In genomic region chr7:147412109-147412508, GRCh38 we compare ENCODE assay signal across 16 cellular contexts.
DNase-seq lines count a peak whose midpoint lies in the region; ATAC-seq and TF ChIP-seq lines count a peak whose summit lies in the region.
"Had no signal": no experiment of that assay in that cellular context is flagged by ENCODE, and none has a peak within 500 bp of the region (broad histone marks: within the 10 kb centered on the region; RNA-seq: fewer than 3 reads in every experiment).

No MANE protein-coding gene starts in this region.

- ATAC-seq in SK-N-SH treated with all-trans-retinoic acid at 6 μM for 48 hours = peak; percentile 38
- ATAC-seq in left lobe of liver = no peak
- ATAC-seq: CD8-positive, alpha-beta T cell had no signal

- H3K36me3 ChIP-seq in GM23248 (ENCODE audit: low read depth) = no peaks in the 10 kb centered on the region
- no peaks in the 10 kb centered on the region for H3K36me3 ChIP-seq in skeletal muscle satellite cell (ENCODE audit: insufficient read depth, low read length)
- no peaks in the 10 kb centered on the region for H3K36me3 ChIP-seq in thyroid gland
- H3K36me3 ChIP-seq: MG63 had no signal

- H3K27me3 ChIP-seq in GM23248 (replicated peaks; ENCODE audit: insufficient read depth) (no peaks in the 10 kb centered on the region), skeletal muscle satellite cell (ENCODE audit: control insufficient read depth, insufficient read depth, low read length) (no peaks in the 10 kb centered on the region), thyroid gland (no peaks in the 10 kb centered on the region)
- H3K27me3 ChIP-seq: MG63 had no signal

- in situ Hi-C loops in GM23248 (cut with MboI) = no loop called here

- peaks cover 15% of the 10 kb centered on the region; the same call in 1 of the 2 replicates for H3F3A ChIP-seq in GM23248 (ENCODE audit: insufficient read depth)

- intact Hi-C loops in thyroid gland (cut with DNase I) = no loop called here

- peaks cover 25% of the 10 kb centered on the region; the same call in 1 of the 2 replicates for H3K4me1 ChIP-seq in GM23248 (ENCODE audit: insufficient read depth)
- peaks cover 40% of the 10 kb centered on the region for H3K4me1 ChIP-seq in skeletal muscle satellite cell (ENCODE audit: control insufficient read depth, insufficient read depth, low read length)
- no peaks in the 10 kb centered on the region for H3K4me1 ChIP-seq in thyroid gland

- no peak for TF ChIP-seq POLR2A in thyroid gland (IDR thresholded peaks at IDR 0.05)

- H3K9me2 ChIP-seq in GM23248 (ENCODE audit: insufficient read depth) = no peaks in the 10 kb centered on the region

- H3K9me3 ChIP-seq in GM23248 (ENCODE audit: low read depth) (no peaks in the 10 kb centered on the region), skeletal muscle satellite cell (replicated peaks; ENCODE audit: low read length) (no peaks in the 10 kb centered on the region), thyroid gland (no peaks in the 10 kb centered on the region)
- H3K9me3 ChIP-seq: MG63 had no signal

- no peaks in the 10 kb centered on the region for H3K79me2 ChIP-seq in GM23248 (ENCODE audit: insufficient read depth)

- DNase-seq in GM23248 (no peak), iris pigment epithelial cell (ENCODE audit: low read depth) (peak; percentile 20), amniotic stem cell (lab: John Stamatoyannopoulos, UW) (no peak), thyroid gland (no peak), AG08396 (ENCODE audit: low spot score) (no peak), left lobe of liver (ENCODE audit: low spot score) (no peak)
- DNase-seq: CD8-positive, alpha-beta T cell; MG63; NCI-H1092 treated with DMSO at 0.1 percent for 48 hours; NCI-H1694; NCI-H2107; NCI-H226; NCI-H526 treated with DMSO at 0.1 percent for 48 hours had no signal

- peak overlapping the region; percentile 14 for H3K4me2 ChIP-seq in GM23248 (ENCODE audit: unreplicated experiment)
- H3K4me2 ChIP-seq in skeletal muscle satellite cell (ENCODE audit: low read length) = peak overlapping the region; percentile 14
- H3K4me2 ChIP-seq: KMS-11 had no signal

- TF ChIP-seq CTCF in thyroid gland (IDR thresholded peaks at IDR 0.05) = no peak

- no peak overlapping the region for H3K9ac ChIP-seq in GM23248
- H3K9ac ChIP-seq in skeletal muscle satellite cell (ENCODE audit: low read depth, low read length) = peak overlapping the region; percentile 75
- H3K9ac ChIP-seq: KMS-11 had no signal

- H4K20me1 ChIP-seq in GM23248 (ENCODE audit: insufficient read depth) = no peaks in the 10 kb centered on the region

- no peak overlapping the region for H3K4me3 ChIP-seq in GM23248
- no peak overlapping the region for H3K4me3 ChIP-seq in skeletal muscle satellite cell (ENCODE audit: low read length)
- no peak overlapping the region for H3K4me3 ChIP-seq in thyroid gland (replicated peaks in 1 of 3)
- H3K4me3 ChIP-seq: MG63 had no signal

- peak overlapping the region; percentile 41 for H3K27ac ChIP-seq in GM23248
- H3K27ac ChIP-seq in thyroid gland = no peak overlapping the region
- H3K27ac ChIP-seq: KMS-11 had no signal

- 12 to 18% methylated on average over 2 of the region's 2 CpGs for WGBS in GM23248 (ENCODE audit: low coverage in 1 of 2, low lambda C conversion rate in 2 of 2, missing lambda C conversion rate in 2 of 2), 2 experiments
- WGBS in thyroid gland, 2 donors = 68 to 73% methylated on average over 2 of the region's 2 CpGs

- H2AFZ ChIP-seq in GM23248 = no peak overlapping the region

TF ChIP-seq in SK-N-SH treated with all-trans-retinoic acid at 6 μM for 48 hours, 23 proteins besides CTCF, POLR2A, EP300 and RAD21:
- TF ChIP-seq ZFP3 (CRISPR knock-in tag; IDR thresholded peaks at IDR 0.05) (no peak), POU6F1 (CRISPR knock-in tag; IDR thresholded peaks at IDR 0.05; ENCODE audit: borderline replicate concordance, low read depth) (no peak), CSDC2 (CRISPR knock-in tag; IDR thresholded peaks at IDR 0.05) (no peak), TCF4 (CRISPR knock-in tag; IDR thresholded peaks at IDR 0.05; ENCODE audit: borderline replicate concordance) (no peak), TOX (CRISPR knock-in tag; IDR thresholded peaks at IDR 0.05; ENCODE audit: borderline replicate concordance) (no peak), ARNTL (CRISPR knock-in tag; IDR thresholded peaks at IDR 0.05; ENCODE audit: borderline replicate concordance, low read depth) (no peak), BACH2 (CRISPR knock-in tag; IDR thresholded peaks at IDR 0.05; ENCODE audit: borderline replicate concordance) (no peak), SNAI2 (CRISPR knock-in tag; IDR thresholded peaks at IDR 0.05) (no peak), GLIS3 (CRISPR knock-in tag; IDR thresholded peaks at IDR 0.05) (no peak), CSRNP3 (CRISPR knock-in tag; IDR thresholded peaks at IDR 0.05) (no peak), ZC3H10 (CRISPR knock-in tag; IDR thresholded peaks at IDR 0.05) (no peak), PPARA (CRISPR knock-in tag; IDR thresholded peaks at IDR 0.05; ENCODE audit: borderline replicate concordance) (no peak), ESRRG (CRISPR knock-in tag; IDR thresholded peaks at IDR 0.05) (no peak), ISL1 (CRISPR knock-in tag; IDR thresholded peaks at IDR 0.05) (no peak), PATZ1 (CRISPR knock-in tag; IDR thresholded peaks at IDR 0.05; ENCODE audit: borderline replicate concordance) (no peak)
- TF ChIP-seq, protein P1, sequence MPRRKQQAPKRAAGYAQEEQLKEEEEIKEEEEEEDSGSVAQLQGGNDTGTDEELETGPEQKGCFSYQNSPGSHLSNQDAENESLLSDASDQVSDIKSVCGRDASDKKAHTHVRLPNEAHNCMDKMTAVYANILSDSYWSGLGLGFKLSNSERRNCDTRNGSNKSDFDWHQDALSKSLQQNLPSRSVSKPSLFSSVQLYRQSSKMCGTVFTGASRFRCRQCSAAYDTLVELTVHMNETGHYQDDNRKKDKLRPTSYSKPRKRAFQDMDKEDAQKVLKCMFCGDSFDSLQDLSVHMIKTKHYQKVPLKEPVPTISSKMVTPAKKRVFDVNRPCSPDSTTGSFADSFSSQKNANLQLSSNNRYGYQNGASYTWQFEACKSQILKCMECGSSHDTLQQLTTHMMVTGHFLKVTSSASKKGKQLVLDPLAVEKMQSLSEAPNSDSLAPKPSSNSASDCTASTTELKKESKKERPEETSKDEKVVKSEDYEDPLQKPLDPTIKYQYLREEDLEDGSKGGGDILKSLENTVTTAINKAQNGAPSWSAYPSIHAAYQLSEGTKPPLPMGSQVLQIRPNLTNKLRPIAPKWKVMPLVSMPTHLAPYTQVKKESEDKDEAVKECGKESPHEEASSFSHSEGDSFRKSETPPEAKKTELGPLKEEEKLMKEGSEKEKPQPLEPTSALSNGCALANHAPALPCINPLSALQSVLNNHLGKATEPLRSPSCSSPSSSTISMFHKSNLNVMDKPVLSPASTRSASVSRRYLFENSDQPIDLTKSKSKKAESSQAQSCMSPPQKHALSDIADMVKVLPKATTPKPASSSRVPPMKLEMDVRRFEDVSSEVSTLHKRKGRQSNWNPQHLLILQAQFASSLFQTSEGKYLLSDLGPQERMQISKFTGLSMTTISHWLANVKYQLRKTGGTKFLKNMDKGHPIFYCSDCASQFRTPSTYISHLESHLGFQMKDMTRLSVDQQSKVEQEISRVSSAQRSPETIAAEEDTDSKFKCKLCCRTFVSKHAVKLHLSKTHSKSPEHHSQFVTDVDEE (CRISPR knock-in tag; IDR thresholded peaks at IDR 0.05) = no peak
